8 cellular contexts compared by ENCODE assay signal in genomic region chr6:41922154-41922553, GRCh38. TPM values are rescaled to one million over a fixed set of nuclear protein-coding genes. Genes with fewer than 3 reads are reported as not detected.
DNase-seq lines count a peak whose midpoint lies in the region; ATAC-seq and TF ChIP-seq lines count a peak whose summit lies in the region.

No MANE protein-coding gene starts in this region.

- POLR2A ChIA-PET in AG04450 (lab: Yijun Ruan, JAX), result interaction anchor here (1.2 kb wide), 1 partner anchor 16 kb away, joined by 3 read pairs; no protein-coding TSS in a partner anchor

- ATAC-seq in HG02798 (IDR thresholded peaks at IDR 0.05; ENCODE audit: poor library complexity, unreplicated experiment) (no peak), GM21526 (IDR thresholded peaks at IDR 0.05; ENCODE audit: low FRiP score, unreplicated experiment) (no peak), GM21786 (IDR thresholded peaks at IDR 0.05; ENCODE audit: unreplicated experiment) (no peak)

- no peaks in the 10 kb centered on the region for H3K36me3 Mint-ChIP-seq in IgD-negative memory B cell

- H3K4me3 Mint-ChIP-seq in IgD-negative memory B cell, result peak overlapping the region; percentile 99 to 100 (median 100)

- H3K27me3 ChIP-seq in AG04450 (ENCODE audit: control insufficient read depth, insufficient read depth, low read length) (no peaks in the 10 kb centered on the region), muscle layer of colon (ENCODE audit: control insufficient read depth in 1 of 2, insufficient read depth in 2 of 2, low read length in 2 of 2) (no peaks in the 10 kb centered on the region)

- H3K27ac Mint-ChIP-seq in IgD-negative memory B cell, result peak overlapping the region; percentile 99 to 100 (median 99)

- H3K36me3 ChIP-seq in muscle layer of colon (ENCODE audit: insufficient read depth, low read length), result peaks cover under 1% of the 10 kb centered on the region

- H3K4me3 ChIP-seq in AG04450 (ENCODE audit: low read depth, low read length), result peak overlapping the region; percentile 74
- H3K4me3 ChIP-seq in cardiac fibroblast (replicated peaks in 1 of 2; ENCODE audit: low read depth in 2 of 2, low read length in 2 of 2), result peak overlapping the region; percentile 93 to 94
- H3K4me3 ChIP-seq in muscle layer of colon (ENCODE audit: low read depth in 1 of 2, low read length in 2 of 2), result peak overlapping the region; percentile 91 to 96

- H3K9me3 ChIP-seq in AG04450 (ENCODE audit: control insufficient read depth, insufficient read depth, low read length), result no peaks in the 10 kb centered on the region
- H3K9me3 ChIP-seq in muscle layer of colon (ENCODE audit: low read length), result no peaks in the 10 kb centered on the region

- H3K9me3 Mint-ChIP-seq in IgD-negative memory B cell, result no peaks in the 10 kb centered on the region

- DNase-seq in AG04450 (ENCODE audit: low read depth, low spot score) (no peak), cardiac fibroblast (ENCODE audit: low read depth in 2 of 2) (no peak), GM13977 (ENCODE audit: low spot score) (no peak)

- H3K4me1 Mint-ChIP-seq in IgD-negative memory B cell, result peaks cover 35 to 43% (median 42%) of the 10 kb centered on the region in 3 donors

- TF ChIP-seq CTCF in AG04450 (IDR thresholded peaks at IDR 0.05; ENCODE audit: low read depth, low read length), result no peak
- no peak for TF ChIP-seq CTCF in cardiac fibroblast (IDR thresholded peaks at IDR 0.05; ENCODE audit: low read depth, low read length)
- no peak for TF ChIP-seq CTCF in GM13977 (IDR thresholded peaks at IDR 0.05; ENCODE audit: extremely low read depth, insufficient read depth, missing control alignments)

- no peaks in the 10 kb centered on the region for H3K27me3 Mint-ChIP-seq in IgD-negative memory B cell

- in situ Hi-C loops in GM13977 (cut with MboI; ENCODE audit: low pct_unique_long_range_greater_than_20kb, low sequenced_read_pairs, unreplicated experiment), result loop anchor here (10.0 kb wide), 1 partner anchor 123 kb away; no protein-coding TSS in a partner anchor

- peak overlapping the region; percentile 96 for H3K9ac ChIP-seq in muscle layer of colon (ENCODE audit: low read length)

- H3K27ac ChIP-seq in AG04450 (ENCODE audit: low read depth, low read length) (no peak overlapping the region), muscle layer of colon (ENCODE audit: low read depth, low read length) (no peak overlapping the region)

- CTCF ChIA-PET in AG04450 (lab: Charles Lee), result interaction anchor here (0.6 to 3.1 kb wide), 10 partner anchors 9 to 141 kb away, joined by 3 to 144 read pairs (median 16); partner anchors contain the start of gene TOMM6

- peaks cover 29% of the 10 kb centered on the region for H3K4me1 ChIP-seq in muscle layer of colon (ENCODE audit: insufficient read depth, low read length)

RNA-seq across cellular contexts. Expression of gene BYSL, which starts 0.9 kb away (rescaled TPM):
- polyA plus RNA-seq in AG04450 (2011; rRNA removed) (18.1 and 25.1 TPM in 2 replicates), IgD-negative memory B cell (9.6 TPM)
- polyA minus RNA-seq in AG04450 (2011; rRNA and poly(A)+ RNA removed), result 20.3 and 26.7 TPM in 2 replicates

RNA-seq across cellular contexts. Expression of gene MED20, which starts 1.2 kb away (rescaled TPM):
- polyA plus RNA-seq in AG04450 (2011; rRNA removed), result 45.0 and 48.6 TPM in 2 replicates
- polyA minus RNA-seq in AG04450 (2011; rRNA and poly(A)+ RNA removed), result 41.7 and 48.0 TPM in 2 replicates
- polyA plus RNA-seq in IgD-negative memory B cell, result 9.8 TPM

RNA-seq across cellular contexts. Expression of gene CCND3, which starts 19.5 kb away (rescaled TPM):
- polyA plus RNA-seq in AG04450 (2011; rRNA removed) (25.8 and 30.9 TPM in 2 replicates), IgD-negative memory B cell (309 TPM)
- polyA minus RNA-seq in AG04450 (2011; rRNA and poly(A)+ RNA removed), result 23.3 and 29.9 TPM in 2 replicates

RNA-seq across cellular contexts. Expression of gene USP49, which starts 27.0 kb away (rescaled TPM):
- polyA plus RNA-seq in AG04450 (2011; rRNA removed) (2.9 and 3.0 TPM in 2 replicates), IgD-negative memory B cell (1.5 TPM)
- polyA minus RNA-seq in AG04450 (2011; rRNA and poly(A)+ RNA removed), result 2.5 and 2.8 TPM in 2 replicates
